In genomic region chr17:66200685-66201092, GRCh38 we compare ENCODE assay signal across 8 cellular contexts. TPM values are rescaled to one million over a fixed set of nuclear protein-coding genes. Genes with fewer than 3 reads are reported as not detected.
A peak's percentile ranks its signal among the peaks of the same experiment; 100 is the strongest.
DNase-seq lines count a peak whose midpoint lies in the region; FAIRE-seq and TF ChIP-seq lines count a peak whose summit lies in the region.

No MANE protein-coding gene starts in this region.

- no peak overlapping the region for H3K4me3 ChIP-seq in astrocyte of the spinal cord (ENCODE audit: low read depth, low read length)

- in situ Hi-C loops in astrocyte of the spinal cord (cut with HindIII; ENCODE audit: low sequenced_read_pairs) = no loop called here

- TF ChIP-seq CTCF in D721Med (IDR thresholded peaks at IDR 0.05; ENCODE audit: insufficient read depth, missing control alignments) = peak; percentile 80
- TF ChIP-seq CTCF in astrocyte of the spinal cord (IDR thresholded peaks at IDR 0.05; ENCODE audit: low read depth, low read length) = peak; percentile 74

- DNase-seq in D721Med (ENCODE audit: insufficient read length, low spot score) (no peak), KG1 (lab: John Stamatoyannopoulos, UW) (peak; percentile 10), RKO (ENCODE audit: low spot score) (peak; percentile 63), astrocyte of the spinal cord (ENCODE audit: low read depth, low spot score) (peak; percentile 76), islet precursor cell (peak; percentile 75), cerebellum (ENCODE audit: low spot score) (no peak)
- peak; percentile 17 to 50 for DNase-seq in stimulated activated CD4-positive, alpha-beta T cell treated with anti-CD3 and anti-CD28 coated beads, Interleukin-2, amount 100 ng/mL, for 48 hours
- no peak for DNase-seq in activated CD4-positive, CD25-positive, alpha-beta regulatory T cell treated with anti-CD3 and anti-CD28 coated beads, Interleukin-2, amount 50 U/mL, for 72 hours

- FAIRE-seq in D721Med (lab: Jason Lieb, UNC) = peak; percentile 35

RNA-seq across cellular contexts. Expression of gene CEP112, which starts 8.8 kb away (rescaled TPM):
- total RNA-seq in cerebellum = 133 TPM

RNA-seq across cellular contexts. Expression of gene APOH, which starts 28.5 kb away (rescaled TPM):
- total RNA-seq in cerebellum = 0.36 TPM

Comparison
In these comparisons a context has a peak if more than half of its experiments do, and no peak if none do; other contexts are left out.
1. DNase-seq: peak in KG1 (single experiment), RKO (single experiment), astrocyte of the spinal cord (single experiment), islet precursor cell (single experiment) and stimulated activated CD4-positive, alpha-beta T cell treated with anti-CD3 and anti-CD28 coated beads, Interleukin-2, amount 100 ng/mL, for 48 hours (2 of 2); none in D721Med (single experiment), cerebellum (single experiment) and activated CD4-positive, CD25-positive, alpha-beta regulatory T cell treated with anti-CD3 and anti-CD28 coated beads, Interleukin-2, amount 50 U/mL, for 72 hours (single experiment).